In the genomic region with DNA sequence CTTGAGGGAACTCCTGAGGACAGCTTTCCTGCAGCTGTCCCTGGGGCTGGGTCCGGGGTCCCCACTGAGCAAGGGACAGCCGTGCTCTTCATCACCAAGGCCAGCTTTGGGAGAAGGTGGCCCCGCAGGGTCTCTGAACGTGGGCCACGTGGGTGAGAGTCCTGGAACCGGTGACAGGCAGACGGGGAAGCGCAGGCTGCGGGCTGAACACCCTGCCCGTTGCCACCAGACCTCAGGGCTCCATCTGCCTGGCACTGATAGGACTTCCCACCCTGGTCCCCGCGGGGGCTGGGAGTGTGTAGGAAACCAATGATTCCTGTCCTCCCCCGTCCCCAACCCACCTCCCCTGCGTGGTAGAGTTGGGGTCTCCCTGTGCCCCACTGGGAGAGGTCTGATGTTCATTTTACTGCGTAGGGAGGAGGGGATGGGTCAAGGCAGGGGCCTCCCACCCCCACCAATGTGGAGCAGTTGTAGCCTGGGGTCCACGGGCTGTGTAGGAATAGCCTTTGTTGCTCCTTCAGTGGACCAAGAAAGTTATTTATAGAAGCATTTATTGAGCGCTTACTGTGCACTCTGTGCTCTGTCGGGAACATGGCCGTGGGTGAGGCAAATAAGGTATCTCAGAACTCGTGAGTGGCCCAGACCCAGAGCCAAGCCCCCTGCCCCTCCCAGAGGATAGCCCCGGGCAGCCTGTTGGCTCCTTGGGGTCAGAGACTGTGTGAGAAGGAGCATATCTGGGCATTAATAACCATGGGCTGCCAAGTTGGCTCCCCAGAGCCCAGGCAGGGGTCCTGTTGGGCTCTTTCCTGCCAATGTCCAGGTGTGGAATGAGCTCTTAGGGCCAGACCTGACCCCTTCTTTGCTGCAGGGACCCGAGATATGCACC, we compare ENCODE assay signal across 2 cellular contexts.
TF ChIP-seq lines count a peak whose summit lies in the region.

No MANE protein-coding gene starts in this region.

TF ChIP-seq in Ishikawa, 13 proteins besides CTCF, POLR2A, EP300 and RAD21:
- TF ChIP-seq TAF1 (IDR thresholded peaks at IDR 0.05; ENCODE audit: low read depth) (no peak), ZBTB7A (IDR thresholded peaks at IDR 0.05; ENCODE audit: low read depth) (0 out of 2 replicates have a peak, but pooled peaks have one; percentile 25)

TF ChIP-seq in GM12878, 131 proteins besides CTCF, POLR2A, EP300 and RAD21:
- TF ChIP-seq ATF2 (IDR thresholded peaks at IDR 0.05; ENCODE audit: low read length) (no peak), IRF3 (IDR thresholded peaks at IDR 0.05) (no peak), ZBTB4 (CRISPR knock-in tag; IDR thresholded peaks at IDR 0.05) (no peak), PBX3 (IDR thresholded peaks at IDR 0.05; ENCODE audit: insufficient replicate concordance, low read depth, low read length) (no peak), TCF7 (IDR thresholded peaks at IDR 0.05; ENCODE audit: borderline replicate concordance) (no peak), STAT3 (IDR thresholded peaks at IDR 0.05; ENCODE audit: low read depth, low read length) (no peak), REST (IDR thresholded peaks at IDR 0.05; ENCODE audit: low read depth, low read length) (no peak), BCL3 (IDR thresholded peaks at IDR 0.05; ENCODE audit: borderline replicate concordance, insufficient read depth, low read depth, low read length, poor library complexity, severe bottlenecking) (no peak), NR2F1 (conservative IDR thresholded peaks at IDR 0.05) (no peak), MYB (IDR thresholded peaks at IDR 0.05; ENCODE audit: borderline replicate concordance, low read depth, low read length) (no peak)
